Comparison of ENCODE assay signal across 9 cellular contexts in the genomic region with DNA sequence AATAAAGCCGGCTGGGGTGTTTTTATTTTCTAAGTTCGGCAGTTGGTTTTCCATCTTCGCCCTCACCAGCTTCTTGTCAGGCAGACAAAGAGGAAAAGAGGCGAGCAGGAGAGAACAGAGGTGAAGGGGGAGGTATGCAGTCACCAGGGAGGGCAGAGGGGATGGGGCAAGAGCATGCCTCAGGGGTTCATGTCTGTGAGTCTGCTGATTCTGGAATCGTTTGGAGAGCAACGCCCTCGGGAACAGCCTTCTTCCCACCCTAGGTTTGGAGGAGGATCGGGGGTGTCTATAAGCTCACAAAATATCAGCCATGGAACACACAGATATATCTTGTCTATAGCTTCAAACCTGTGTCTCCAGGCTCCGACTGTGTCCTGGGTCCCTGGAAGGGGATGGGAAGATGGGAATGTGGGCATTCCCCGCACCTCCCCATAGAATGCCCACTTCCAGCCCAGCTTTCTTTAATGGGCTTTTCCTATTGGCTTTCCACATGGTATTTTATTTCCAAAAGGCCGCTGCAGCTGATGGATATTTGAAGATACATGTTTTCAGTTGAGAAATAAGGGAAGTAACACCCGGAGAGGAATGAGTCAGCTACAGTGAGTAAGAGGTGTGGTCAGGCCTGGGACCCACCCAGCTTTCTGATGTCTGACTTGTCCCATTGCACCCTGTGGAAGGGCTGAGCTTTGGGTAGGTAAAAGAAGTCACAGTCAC.
DNase-seq lines count a peak whose midpoint lies in the region; ATAC-seq and TF ChIP-seq lines count a peak whose summit lies in the region.
"Had no signal": no experiment of that assay in that cellular context is flagged by ENCODE, and none has a peak within 500 bp of the region (broad histone marks: within the 10 kb centered on the region; RNA-seq: fewer than 3 reads in every experiment).

No MANE protein-coding gene starts in this region.

- DNase-seq in activated CD4-positive, CD25-positive, alpha-beta regulatory T cell treated with anti-CD3 and anti-CD28 coated beads, Interleukin-2, amount 50 U/mL, for 72 hours, result no peak
- peak; percentile 69 for DNase-seq in SIG-M5 (lab: John Stamatoyannopoulos, UW)
- DNase-seq in fibroblast of mammary gland (ENCODE audit: low read depth), result peak; percentile 86
- peak; percentile 4 for DNase-seq in stimulated activated CD8-positive, alpha-beta memory T cell treated with anti-CD3 and anti-CD28 coated beads, Interleukin-4, amount 100 ng/mL, for 24 hours (ENCODE audit: low read depth)
- DNase-seq in GM19240 (ENCODE audit: insufficient read length, low spot score), result no peak
- no peak for DNase-seq in NCI-H1694 (lab: John Stamatoyannopoulos, UW)

- ATAC-seq in activated CD4-positive, CD25-positive, alpha-beta regulatory T cell treated with anti-CD3 and anti-CD28 coated beads, Interleukin-2, amount 50 U/mL, for 24 hours, result peak; percentile 60 to 73
- no peak for ATAC-seq in HG02938 (IDR thresholded peaks at IDR 0.05; ENCODE audit: unreplicated experiment)

- no peak overlapping the region for H3K4me3 ChIP-seq in fibroblast of mammary gland (ENCODE audit: control insufficient read depth, low read depth, low read length)
- H3K4me3 ChIP-seq: tibial nerve had no signal

- TF ChIP-seq CTCF in fibroblast of mammary gland (conservative IDR thresholded peaks at IDR 0.05; ENCODE audit: control insufficient read depth, insufficient read depth, low read depth, low read length), result no peak

Comparison
In these comparisons a context has a peak if more than half of its experiments do, and no peak if none do; other contexts are left out.
1. DNase-seq: peak in SIG-M5 (single experiment), fibroblast of mammary gland (single experiment) and stimulated activated CD8-positive, alpha-beta memory T cell treated with anti-CD3 and anti-CD28 coated beads, Interleukin-4, amount 100 ng/mL, for 24 hours (single experiment); none in activated CD4-positive, CD25-positive, alpha-beta regulatory T cell treated with anti-CD3 and anti-CD28 coated beads, Interleukin-2, amount 50 U/mL, for 72 hours (single experiment), GM19240 (single experiment) and NCI-H1694 (single experiment).